In the genomic region with DNA sequence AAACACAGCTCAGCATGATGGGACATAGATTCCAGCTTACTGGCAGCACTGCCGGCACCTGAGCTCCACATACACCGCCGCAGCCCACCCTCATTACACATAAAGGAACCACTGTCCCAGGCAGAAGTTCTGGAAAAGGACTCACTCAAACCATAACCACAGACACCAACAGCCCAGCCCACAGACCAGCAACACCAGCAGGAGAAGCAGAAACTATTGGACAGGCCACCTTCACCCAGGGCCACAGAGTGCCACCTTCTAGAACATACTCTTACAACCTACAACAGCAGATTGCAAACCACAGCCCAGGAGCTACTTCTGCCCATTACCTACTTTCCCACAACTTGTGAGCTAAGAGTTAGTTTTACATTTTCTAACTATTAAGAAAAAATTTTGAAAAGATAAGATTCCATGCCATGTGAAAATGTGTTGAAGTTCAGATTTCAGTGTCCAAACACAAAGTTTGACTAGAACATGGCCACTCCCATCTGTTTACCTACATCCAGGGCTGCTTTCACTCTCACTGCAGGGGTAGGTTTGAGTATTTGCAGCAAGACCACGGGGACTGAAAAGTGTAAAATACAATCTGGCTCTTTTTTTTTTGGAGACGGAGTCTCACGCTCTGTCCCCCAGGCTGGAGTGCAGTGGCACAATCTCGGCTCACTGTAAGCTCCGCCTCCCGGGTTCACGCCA, we compare ENCODE assay signal across 26 cellular contexts.
DNase-seq lines count a peak whose midpoint lies in the region; ATAC-seq and TF ChIP-seq lines count a peak whose summit lies in the region.
"Had no signal": no experiment of that assay in that cellular context is flagged by ENCODE, and none has a peak within 500 bp of the region (broad histone marks: within the 10 kb centered on the region; RNA-seq: fewer than 3 reads in every experiment).

No MANE protein-coding gene starts in this region.

- H3K9me3 ChIP-seq in H9 (ENCODE audit: control insufficient read depth, low read depth, low read length): no peaks in the 10 kb centered on the region
- H3K9me3 ChIP-seq in Panc1 (ENCODE audit: control insufficient read depth, insufficient read depth, low read depth, low read length): no peaks in the 10 kb centered on the region
- H3K9me3 ChIP-seq in neuronal stem cell (replicated peaks in 1 of 2; ENCODE audit: control insufficient read depth in 2 of 2, insufficient read depth in 1 of 2, low read depth in 1 of 2, low read length in 2 of 2): no peaks in the 10 kb centered on the region
- H3K9me3 ChIP-seq in naive thymus-derived CD4-positive, alpha-beta T cell (ENCODE audit: control insufficient read depth in 2 of 3, low read length in 3 of 3): no peaks in the 10 kb centered on the region
- H3K9me3 ChIP-seq: BLaER1 treated with 17β-estradiol and CSF1 and Interleukin-3, amounts not matched to agents 10 nM and 100 nM; Caco-2; gastrocnemius medialis; mucosa of descending colon; spleen; uterus had no signal

- no peak overlapping the region for H3K9ac ChIP-seq in H9 (ENCODE audit: extremely low read depth, insufficient read length, low read length)
- H3K9ac ChIP-seq in neuronal stem cell (ENCODE audit: low read depth, low read length, poor library complexity): no peak overlapping the region
- H3K9ac ChIP-seq: BLaER1 treated with 17β-estradiol and CSF1 and Interleukin-3, amounts not matched to agents 10 nM and 100 nM had no signal

- no TSS peak for BruUV-seq in Panc1 (replicated peaks; lab: Mats Ljungman, UMichigan)

- POLR2A ChIA-PET in Panc1 (lab: Charles Lee): no interaction called here
- POLR2A ChIA-PET in naive thymus-derived CD4-positive, alpha-beta T cell (lab: Charles Lee): no interaction called here

- H2AK5ac ChIP-seq in H9 (ENCODE audit: insufficient read length, low read length) (no peak overlapping the region), neuronal stem cell (ENCODE audit: low read depth, low read length) (no peak overlapping the region)

- H3K36me3 Mint-ChIP-seq in H9 (ENCODE audit: insufficient read depth in 1 of 3, low read depth in 3 of 3): peaks cover 0 to 2% (median 0%) of the 10 kb centered on the region in 3 experiments; a peak in 2 of 7 replicates
- H3K36me3 Mint-ChIP-seq in naive thymus-derived CD4-positive, alpha-beta T cell: no peaks in the 10 kb centered on the region

- CTCF ChIA-PET in Panc1 (lab: Charles Lee): no interaction called here
- CTCF ChIA-PET in naive thymus-derived CD4-positive, alpha-beta T cell (lab: Charles Lee): no interaction called here

- no peak overlapping the region for H3K4me3 Mint-ChIP-seq in H9
- H3K4me3 Mint-ChIP-seq in naive thymus-derived CD4-positive, alpha-beta T cell: no peak overlapping the region
- H3K4me3 Mint-ChIP-seq: activated CD4-positive, alpha-beta T cell treated with anti-CD3 and anti-CD28 coated beads, Interleukin-2, amount 10 ng/mL, durations not matched to agents 24 days and 14 days; activated T-cell treated with anti-CD3 and anti-CD28 coated beads, Interleukin-2, amount 50 U/mL, for 4 hours; endodermal cell; stimulated activated naive B cell treated with anti-CD40 and anti-IgM and Interleukin-4, amounts not matched to agents 10 μg/mL and 1 μg/mL and 100 μg/mL, for 72 hours; T-helper 2 cell treated with Interferon-gamma antibody and Interleukin-4, amounts not matched to agents 5 μg/mL and 100 μg/mL, for 36 hours had no signal

- no peak overlapping the region for H3K56ac ChIP-seq in H9 (ENCODE audit: insufficient read length, low read depth, low read length)

- H3K4ac ChIP-seq in H9 (ENCODE audit: low read depth, low read length) (no peak overlapping the region), neuronal stem cell (ENCODE audit: low read length) (no peak overlapping the region)

- TF ChIP-seq CTCF in H9 (conservative IDR thresholded peaks at IDR 0.05): no peak
- no peak for TF ChIP-seq CTCF in Panc1 (IDR thresholded peaks at IDR 0.05)
- no peak for TF ChIP-seq CTCF in coronary artery (IDR thresholded peaks at IDR 0.05)

- H2BK5ac ChIP-seq in H9 (ENCODE audit: insufficient read length, low read length) (no peak overlapping the region), neuronal stem cell (ENCODE audit: low read length) (no peak overlapping the region)

- DNase-seq in H9 (no peak), Panc1 (ENCODE audit: low read depth, low spot score) (no peak), coronary artery (ENCODE audit: low spot score) (peak; percentile 52), neuronal stem cell (ENCODE audit: low spot score) (no peak), GDM1 (lab: John Stamatoyannopoulos, UW) (no peak), CD1c-positive myeloid dendritic cell (ENCODE audit: extremely low spot score) (no peak), NCI-H510A treated with DMSO at 0.1 percent for 48 hours (lab: John Stamatoyannopoulos, UW) (no peak)
- DNase-seq in naive thymus-derived CD4-positive, alpha-beta T cell: no peak
- DNase-seq: activated CD4-positive, alpha-beta T cell treated with anti-CD3 and anti-CD28 coated beads, Interleukin-2, amount 10 ng/mL, durations not matched to agents 24 days and 14 days; activated T-cell treated with anti-CD3 and anti-CD28 coated beads, Interleukin-2, amount 50 U/mL, for 4 hours; Caco-2; endodermal cell; gastrocnemius medialis; HCEC 1CT; mucosa of descending colon; NCI-H446; spleen; stimulated activated CD4-positive, alpha-beta T cell treated with anti-CD3 and anti-CD28 coated beads, Interleukin-4, amount 100 ng/mL, for 24 hours; stimulated activated naive B cell treated with anti-CD40 and anti-IgM and Interleukin-4, amounts not matched to agents 10 μg/mL and 1 μg/mL and 100 μg/mL, for 72 hours; uterus had no signal

- H3K14ac ChIP-seq in H9 (ENCODE audit: insufficient read depth, low read length): 0 out of 2 replicates have a peak overlapping the region, but pooled peaks have one; percentile 57
- H3K14ac ChIP-seq in neuronal stem cell (ENCODE audit: low read length): no peak overlapping the region

- H2AFZ ChIP-seq in H9 (ENCODE audit: low read length): no peak overlapping the region
- no peak overlapping the region for H2AFZ ChIP-seq in neuronal stem cell (ENCODE audit: low read length)

- no peak overlapping the region for H2BK120ac ChIP-seq in H9 (ENCODE audit: low read depth, low read length, poor library complexity, severe bottlenecking)
- no peak overlapping the region for H2BK120ac ChIP-seq in neuronal stem cell (ENCODE audit: low read depth, low read length)

- no CpG with 5 or more reads among the region's 10 CpGs for WGBS in H9 (ENCODE audit: extremely low coverage, insufficient read length, low lambda C conversion rate)
- no CpG with 5 or more reads among the region's 10 CpGs for WGBS in neuronal stem cell (ENCODE audit: extremely low coverage in 2 of 2, insufficient read length in 2 of 2, insufficient replicate concordance in 1 of 2), 2 donors

- no peaks in the 10 kb centered on the region for H3K79me1 ChIP-seq in H9 (ENCODE audit: insufficient read depth, low read depth, low read length, poor library complexity, severe bottlenecking)
- H3K79me1 ChIP-seq in neuronal stem cell (ENCODE audit: low read depth, low read length): peaks cover 2% of the 10 kb centered on the region

- H3K27me3 ChIP-seq in H9 (ENCODE audit: insufficient read depth, low read length): no peaks in the 10 kb centered on the region
- H3K27me3 ChIP-seq in Panc1 (ENCODE audit: control insufficient read depth, insufficient read depth, low read length): no peaks in the 10 kb centered on the region
- no peaks in the 10 kb centered on the region for H3K27me3 ChIP-seq in neuronal stem cell (ENCODE audit: control insufficient read depth in 3 of 3, insufficient read depth in 3 of 3, low read depth in 1 of 3, low read length in 3 of 3)
- H3K27me3 ChIP-seq in naive thymus-derived CD4-positive, alpha-beta T cell (ENCODE audit: control insufficient read depth in 2 of 2, insufficient read depth in 2 of 2, low read length in 2 of 2): no peaks in the 10 kb centered on the region
- H3K27me3 ChIP-seq: BLaER1 treated with 17β-estradiol and CSF1 and Interleukin-3, amounts not matched to agents 10 nM and 100 nM; cardiac muscle cell; gastrocnemius medialis; spleen; uterus had no signal

- H4K91ac ChIP-seq in H9 (ENCODE audit: insufficient read length, low read depth, low read length): no peak overlapping the region
- no peak overlapping the region for H4K91ac ChIP-seq in neuronal stem cell (ENCODE audit: low read depth, low read length, poor library complexity)

- H3K79me2 ChIP-seq in H9 (ENCODE audit: insufficient read depth, low read length): no peaks in the 10 kb centered on the region

- ATAC-seq in Panc1: peak; percentile 39
- no peak for ATAC-seq in naive thymus-derived CD4-positive, alpha-beta T cell
- ATAC-seq: activated T-cell treated with anti-CD3 and anti-CD28 coated beads, Interleukin-2, amount 50 U/mL, for 4 hours; gastrocnemius medialis; GM12878; mucosa of descending colon; stimulated activated naive B cell treated with anti-CD40 and anti-IgM and Interleukin-4, amounts not matched to agents 10 μg/mL and 1 μg/mL and 100 μg/mL, for 72 hours had no signal

- H3K27me3 Mint-ChIP-seq in H9 (ENCODE audit: low read depth): no peaks in the 10 kb centered on the region
- peaks cover 0 to 3% (median 0%) of the 10 kb centered on the region in 5 donors for H3K27me3 Mint-ChIP-seq in naive thymus-derived CD4-positive, alpha-beta T cell
- H3K27me3 Mint-ChIP-seq: activated CD4-positive, alpha-beta T cell treated with anti-CD3 and anti-CD28 coated beads, Interleukin-2, amount 10 ng/mL, durations not matched to agents 24 days and 14 days; stimulated activated naive B cell treated with anti-CD40 and anti-IgM and Interleukin-4, amounts not matched to agents 10 μg/mL and 1 μg/mL and 100 μg/mL, for 72 hours had no signal

- intact Hi-C loops in Panc1 (cut with micrococcal nuclease; ENCODE audit: unreplicated experiment): no loop called here
- intact Hi-C loops in naive thymus-derived CD4-positive, alpha-beta T cell (cut with micrococcal nuclease): no loop called here

- H3K4me1 ChIP-seq in H9 (ENCODE audit: insufficient read depth, low read length) (no peaks in the 10 kb centered on the region), Panc1 (ENCODE audit: control insufficient read depth, insufficient read depth, low read length) (peaks cover 8% of the 10 kb centered on the region; the same call in 1 of the 2 replicates), neuronal stem cell (ENCODE audit: control insufficient read depth in 2 of 2, insufficient read depth in 1 of 2, low read depth in 1 of 2, low read length in 2 of 2) (peaks cover 0 to 8% of the 10 kb centered on the region in 2 donors)
- H3K4me1 ChIP-seq in naive thymus-derived CD4-positive, alpha-beta T cell (ENCODE audit: control insufficient read depth in 2 of 2, insufficient read depth in 2 of 2, low read length in 2 of 2): no peaks in the 10 kb centered on the region
- H3K4me1 ChIP-seq: uterus had no signal

- H2BK15ac ChIP-seq in H9 (ENCODE audit: low read depth, low read length) (no peak overlapping the region), neuronal stem cell (ENCODE audit: low read length) (no peak overlapping the region)

- no peaks in the 10 kb centered on the region for H3K9me3 Mint-ChIP-seq in H9
- H3K9me3 Mint-ChIP-seq in naive thymus-derived CD4-positive, alpha-beta T cell: peaks cover 0 to 2% (median 0%) of the 10 kb centered on the region in 11 donors
- H3K9me3 Mint-ChIP-seq: activated CD4-positive, alpha-beta T cell treated with anti-CD3 and anti-CD28 coated beads, Interleukin-2, amount 10 ng/mL, durations not matched to agents 24 days and 14 days; activated T-cell treated with anti-CD3 and anti-CD28 coated beads, Interleukin-2, amount 50 U/mL, for 4 hours; stimulated activated naive B cell treated with anti-CD40 and anti-IgM and Interleukin-4, amounts not matched to agents 10 μg/mL and 1 μg/mL and 100 μg/mL, for 72 hours; T-helper 2 cell treated with Interferon-gamma antibody and Interleukin-4, amounts not matched to agents 5 μg/mL and 100 μg/mL, for 36 hours had no signal

- H3T11ph ChIP-seq in H9 (ENCODE audit: low read length): no peak overlapping the region

- H3K27ac Mint-ChIP-seq in H9: no peak overlapping the region
- no peak overlapping the region for H3K27ac Mint-ChIP-seq in naive thymus-derived CD4-positive, alpha-beta T cell
- H3K27ac Mint-ChIP-seq: activated CD4-positive, alpha-beta T cell treated with anti-CD3 and anti-CD28 coated beads, Interleukin-2, amount 10 ng/mL, durations not matched to agents 24 days and 14 days; endodermal cell; stimulated activated naive B cell treated with anti-CD40 and anti-IgM and Interleukin-4, amounts not matched to agents 10 μg/mL and 1 μg/mL and 100 μg/mL, for 72 hours; T-helper 2 cell treated with Interferon-gamma antibody and Interleukin-4, amounts not matched to agents 5 μg/mL and 100 μg/mL, for 36 hours had no signal

- H3K18ac ChIP-seq in H9 (ENCODE audit: insufficient read length, low read depth, low read length): no peak overlapping the region
- peak overlapping the region; percentile 20 for H3K18ac ChIP-seq in neuronal stem cell (ENCODE audit: low read length)

- no peak overlapping the region for H3K4me3 ChIP-seq in Panc1 (ENCODE audit: low read depth in 2 of 2, low read length in 2 of 2)
- H3K4me3 ChIP-seq in coronary artery: no peak overlapping the region
- no peak overlapping the region for H3K4me3 ChIP-seq in neuronal stem cell (ENCODE audit: low read length in 2 of 2)
- no peak overlapping the region for H3K4me3 ChIP-seq in naive thymus-derived CD4-positive, alpha-beta T cell (ENCODE audit: low read length)
- H3K4me3 ChIP-seq: BLaER1 treated with 17β-estradiol and CSF1 and Interleukin-3, amounts not matched to agents 10 nM and 100 nM; cardiac muscle cell; gastrocnemius medialis; GM12878; mucosa of descending colon; SK-N-MC; spleen; uterus had no signal

- H2BK20ac ChIP-seq in H9 (ENCODE audit: low read depth, low read length, poor library complexity, severe bottlenecking): no peak overlapping the region

- no peak overlapping the region for H3K23ac ChIP-seq in H9 (ENCODE audit: insufficient read length, low read depth, low read length)
- no peak overlapping the region for H3K23ac ChIP-seq in neuronal stem cell (ENCODE audit: low read depth, low read length, poor library complexity)

- H4K20me1 ChIP-seq in H9 (ENCODE audit: control insufficient read depth, insufficient read depth, insufficient read length): no peaks in the 10 kb centered on the region

- in situ Hi-C loops in Panc1 (cut with HindIII; ENCODE audit: low pct_unique_long_range_greater_than_20kb, low sequenced_read_pairs): no loop called here

- H3K27ac ChIP-seq in H9 (ENCODE audit: insufficient read length, low read depth, low read length): no peak overlapping the region
- H3K27ac ChIP-seq in Panc1 (ENCODE audit: low read length): no peak overlapping the region; the same call in 1 of the 2 replicates
- no peak overlapping the region for H3K27ac ChIP-seq in coronary artery
- H3K27ac ChIP-seq in neuronal stem cell (replicated peaks; ENCODE audit: low read length): peak overlapping the region; percentile 27
- no peak overlapping the region for H3K27ac ChIP-seq in naive thymus-derived CD4-positive, alpha-beta T cell (ENCODE audit: low read depth, low read length)
- H3K27ac ChIP-seq: BLaER1 treated with 17β-estradiol and CSF1 and Interleukin-3, amounts not matched to agents 10 nM and 100 nM; cardiac muscle cell; gastrocnemius medialis; SK-N-MC; spleen; uterus; VCaP had no signal

- no peaks in the 10 kb centered on the region for H3K23me2 ChIP-seq in H9 (ENCODE audit: insufficient read length, low read depth, low read length, poor library complexity, severe bottlenecking)

- peaks cover 55% of the 10 kb centered on the region for H3K36me3 ChIP-seq in Panc1 (ENCODE audit: control insufficient read depth, insufficient read depth, low read length)
- H3K36me3 ChIP-seq in neuronal stem cell (replicated peaks in 1 of 2; ENCODE audit: control insufficient read depth in 2 of 2, insufficient read depth in 2 of 2, low read length in 2 of 2): peaks cover 0 to 12% of the 10 kb centered on the region in 2 donors
- H3K36me3 ChIP-seq in naive thymus-derived CD4-positive, alpha-beta T cell (ENCODE audit: control insufficient read depth in 2 of 3, insufficient read depth in 3 of 3, low read length in 3 of 3): no peaks in the 10 kb centered on the region
- H3K36me3 ChIP-seq: cardiac muscle cell, uterus had no signal

- H3K4me2 ChIP-seq in H9 (ENCODE audit: insufficient read depth, insufficient read length, low read length) (no peak overlapping the region), neuronal stem cell (ENCODE audit: insufficient read depth, low read length, poor library complexity, severe bottlenecking) (no peak overlapping the region)
- H3K4me2 ChIP-seq: BLaER1 treated with 17β-estradiol and CSF1 and Interleukin-3, amounts not matched to agents 10 nM and 100 nM had no signal

- H2BK12ac ChIP-seq in H9 (ENCODE audit: insufficient read length, low read depth, low read length) (no peak overlapping the region), neuronal stem cell (ENCODE audit: low read length) (no peak overlapping the region)

- no peak overlapping the region for H4K5ac ChIP-seq in H9 (ENCODE audit: insufficient read length, low read depth, low read length)

- no peaks in the 10 kb centered on the region; a peak in 1 of 4 replicates for H3K4me1 Mint-ChIP-seq in H9
- no peaks in the 10 kb centered on the region for H3K4me1 Mint-ChIP-seq in naive thymus-derived CD4-positive, alpha-beta T cell
- H3K4me1 Mint-ChIP-seq: stimulated activated naive B cell treated with anti-CD40 and anti-IgM and Interleukin-4, amounts not matched to agents 10 μg/mL and 1 μg/mL and 100 μg/mL, for 72 hours had no signal

- H4K8ac ChIP-seq in H9 (replicated peaks; ENCODE audit: insufficient read length, low read depth, low read length) (no peak overlapping the region), neuronal stem cell (ENCODE audit: low read depth, low read length) (no peak overlapping the region)
